8 cellular contexts compared by ENCODE assay signal in the genomic region with DNA sequence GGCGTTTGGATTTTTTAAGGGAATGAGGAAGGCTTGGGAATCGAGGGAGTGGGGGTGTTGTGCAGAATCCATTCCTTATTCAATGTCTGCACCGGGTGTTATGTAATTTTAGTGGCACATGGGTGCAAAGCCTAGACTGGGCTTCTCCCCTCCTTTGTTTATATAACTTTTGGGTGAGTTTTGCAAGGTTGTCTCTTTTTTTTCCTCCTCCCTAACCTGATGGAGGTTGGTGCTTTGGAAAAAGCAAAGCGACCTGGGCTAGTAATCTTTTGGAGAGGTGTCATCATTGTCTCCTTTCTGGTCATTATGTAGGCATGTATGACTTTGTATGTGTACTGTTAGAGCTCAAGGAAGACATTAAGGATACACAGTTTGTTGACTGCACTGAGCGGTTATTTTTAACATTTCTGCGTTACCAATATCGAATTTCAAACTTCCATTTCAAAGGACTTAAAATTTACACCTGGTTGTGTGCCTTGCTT. TPM values are rescaled to one million over a fixed set of nuclear protein-coding genes. Genes with fewer than 3 reads are reported as not detected.
DNase-seq lines count a peak whose midpoint lies in the region; ATAC-seq and TF ChIP-seq lines count a peak whose summit lies in the region.

No MANE protein-coding gene starts in this region.

- no peak overlapping the region for H3K4ac ChIP-seq in mesendoderm (ENCODE audit: low read depth, low read length)

- ATAC-seq in activated T-cell treated with anti-CD3 and anti-CD28 coated beads, Interleukin-2, amount 50 U/mL, for 4 hours = no peak

- DNase-seq in activated T-cell treated with anti-CD3 and anti-CD28 coated beads, Interleukin-2, amount 50 U/mL, for 4 hours = no peak
- no peak for DNase-seq in activated T-cell treated with anti-CD3 and anti-CD28 coated beads, Interleukin-2, amount 50 U/mL, for 48 hours
- DNase-seq in activated T-helper 1 cell treated with anti-CD3 and anti-CD28 coated beads, Interleukin-12 subunit alpha, Interleukin-12 subunit beta, Interleukin-2, Interleukin-4 antibody, amounts not matched to agents 30 ng/mL and 10 ng/mL and 1 ng/mL, durations not matched to agents 14 hours and 24 hours and 36 hours (ENCODE audit: low spot score) = no peak
- DNase-seq in inferior parietal cortex (ENCODE audit: extremely low spot score) = peak; percentile 58
- DNase-seq in mesendoderm = no peak
- no peak for DNase-seq in NCI-H748 (lab: John Stamatoyannopoulos, UW; ENCODE audit: unreplicated experiment)
- DNase-seq in GM20000 (ENCODE audit: low spot score) = no peak

- no peak overlapping the region for H3K18ac ChIP-seq in mesendoderm (ENCODE audit: low read length)

- H3K9me3 ChIP-seq in subcutaneous abdominal adipose tissue (ENCODE audit: control insufficient read depth in 5 of 5, low read length in 5 of 5) = no peaks in the 10 kb centered on the region

- no peak overlapping the region for H4K5ac ChIP-seq in mesendoderm (ENCODE audit: low read length)

- H3K27me3 ChIP-seq in subcutaneous abdominal adipose tissue (ENCODE audit: control insufficient read depth in 5 of 5, insufficient read depth in 4 of 5, low read length in 5 of 5) = no peaks in the 10 kb centered on the region
- H3K27me3 ChIP-seq in mesendoderm (ENCODE audit: insufficient read depth, low read length, poor library complexity) = peaks cover 14% of the 10 kb centered on the region

- intact Hi-C loops in activated T-helper 1 cell treated with anti-CD3 and anti-CD28 coated beads, Interleukin-12 subunit alpha, Interleukin-12 subunit beta, Interleukin-2, Interleukin-4 antibody, amounts not matched to agents 30 ng/mL and 10 ng/mL and 1 ng/mL, durations not matched to agents 14 hours and 24 hours and 36 hours (cut with micrococcal nuclease) = loop anchor here (1.0 to 10.0 kb wide), 5 partner anchors 141 to 1746 kb away; a partner anchor contains a TSS

- H3K9me3 Mint-ChIP-seq in activated T-cell treated with anti-CD3 and anti-CD28 coated beads, Interleukin-2, amount 50 U/mL, for 4 hours = no peaks in the 10 kb centered on the region
- no peaks in the 10 kb centered on the region for H3K9me3 Mint-ChIP-seq in activated T-helper 1 cell treated with anti-CD3 and anti-CD28 coated beads, Interleukin-12 subunit alpha, Interleukin-12 subunit beta, Interleukin-2, Interleukin-4 antibody, amounts not matched to agents 30 ng/mL and 10 ng/mL and 1 ng/mL, durations not matched to agents 14 hours and 24 hours and 36 hours

- peaks cover 2% of the 10 kb centered on the region for H3K36me3 Mint-ChIP-seq in activated T-cell treated with anti-CD3 and anti-CD28 coated beads, Interleukin-2, amount 50 U/mL, for 4 hours (ENCODE audit: insufficient read depth)
- H3K36me3 Mint-ChIP-seq in activated T-helper 1 cell treated with anti-CD3 and anti-CD28 coated beads, Interleukin-12 subunit alpha, Interleukin-12 subunit beta, Interleukin-2, Interleukin-4 antibody, amounts not matched to agents 30 ng/mL and 10 ng/mL and 1 ng/mL, durations not matched to agents 14 hours and 24 hours and 36 hours (ENCODE audit: low read depth) = peaks cover 3% of the 10 kb centered on the region

- H3K36me3 ChIP-seq in subcutaneous abdominal adipose tissue (ENCODE audit: control insufficient read depth in 5 of 5, insufficient read depth in 5 of 5, low read length in 5 of 5) (peaks cover 0 to 4% (median 0%) of the 10 kb centered on the region in 5 donors), mesendoderm (ENCODE audit: control insufficient read depth, insufficient read depth, low read length) (no peaks in the 10 kb centered on the region)

- H3K4me3 Mint-ChIP-seq in activated T-cell treated with anti-CD3 and anti-CD28 coated beads, Interleukin-2, amount 50 U/mL, for 4 hours = peak overlapping the region; percentile 99
- H3K4me3 Mint-ChIP-seq in activated T-helper 1 cell treated with anti-CD3 and anti-CD28 coated beads, Interleukin-12 subunit alpha, Interleukin-12 subunit beta, Interleukin-2, Interleukin-4 antibody, amounts not matched to agents 30 ng/mL and 10 ng/mL and 1 ng/mL, durations not matched to agents 14 hours and 24 hours and 36 hours = peak overlapping the region; percentile 99

- peaks cover 58% of the 10 kb centered on the region for H3K4me1 Mint-ChIP-seq in activated T-cell treated with anti-CD3 and anti-CD28 coated beads, Interleukin-2, amount 50 U/mL, for 4 hours (ENCODE audit: low read depth)
- H3K4me1 Mint-ChIP-seq in activated T-helper 1 cell treated with anti-CD3 and anti-CD28 coated beads, Interleukin-12 subunit alpha, Interleukin-12 subunit beta, Interleukin-2, Interleukin-4 antibody, amounts not matched to agents 30 ng/mL and 10 ng/mL and 1 ng/mL, durations not matched to agents 14 hours and 24 hours and 36 hours (ENCODE audit: low read depth) = peaks cover 64% of the 10 kb centered on the region

- H3K79me2 ChIP-seq in mesendoderm (ENCODE audit: control insufficient read depth, insufficient read depth, low read length) = no peaks in the 10 kb centered on the region

- no peak overlapping the region for H2AK5ac ChIP-seq in mesendoderm (ENCODE audit: low read length)

- no peak overlapping the region for H3K4me2 ChIP-seq in mesendoderm (ENCODE audit: low read length)

- H3K4me3 ChIP-seq in subcutaneous abdominal adipose tissue (ENCODE audit: low read depth in 1 of 5, low read length in 5 of 5) (peak overlapping the region; percentile 93 to 96 (median 96)), mesendoderm (ENCODE audit: low read length) (no peak overlapping the region)

- H3K4me1 ChIP-seq in subcutaneous abdominal adipose tissue (ENCODE audit: control insufficient read depth in 5 of 5, insufficient read depth in 5 of 5, low read length in 5 of 5) = peaks cover 0 to 65% (median 56%) of the 10 kb centered on the region in 5 donors
- H3K4me1 ChIP-seq in mesendoderm (ENCODE audit: control insufficient read depth, low read depth, low read length) = peaks cover 2% of the 10 kb centered on the region

- WGBS in mesendoderm (ENCODE audit: extremely low coverage, insufficient coverage, low lambda C conversion rate) = no CpG with 5 or more reads among the region's 7 CpGs

- H3K23ac ChIP-seq in mesendoderm (ENCODE audit: low read length) = no peak overlapping the region

- no peak overlapping the region for H3K56ac ChIP-seq in mesendoderm (ENCODE audit: low read length)

- peak overlapping the region; percentile 66 to 95 (median 87) for H3K9ac ChIP-seq in subcutaneous abdominal adipose tissue (ENCODE audit: low read length in 5 of 5)
- no peak overlapping the region for H3K9ac ChIP-seq in mesendoderm (ENCODE audit: low read length)

- peak overlapping the region; percentile 97 for H3K27ac ChIP-seq in subcutaneous abdominal adipose tissue (ENCODE audit: low read depth, low read length)
- H3K27ac ChIP-seq in mesendoderm (ENCODE audit: low read depth, low read length) = no peak overlapping the region

- no peak overlapping the region for H2BK120ac ChIP-seq in mesendoderm (ENCODE audit: low read depth, low read length)

- peak overlapping the region; percentile 99 for H3K27ac Mint-ChIP-seq in activated T-helper 1 cell treated with anti-CD3 and anti-CD28 coated beads, Interleukin-12 subunit alpha, Interleukin-12 subunit beta, Interleukin-2, Interleukin-4 antibody, amounts not matched to agents 30 ng/mL and 10 ng/mL and 1 ng/mL, durations not matched to agents 14 hours and 24 hours and 36 hours

- no peak for TF ChIP-seq CTCF in GM20000 (IDR thresholded peaks at IDR 0.05; ENCODE audit: extremely low read depth, missing control alignments)

- no peaks in the 10 kb centered on the region for H3K27me3 Mint-ChIP-seq in activated T-cell treated with anti-CD3 and anti-CD28 coated beads, Interleukin-2, amount 50 U/mL, for 4 hours (ENCODE audit: low read depth)
- no peaks in the 10 kb centered on the region for H3K27me3 Mint-ChIP-seq in activated T-helper 1 cell treated with anti-CD3 and anti-CD28 coated beads, Interleukin-12 subunit alpha, Interleukin-12 subunit beta, Interleukin-2, Interleukin-4 antibody, amounts not matched to agents 30 ng/mL and 10 ng/mL and 1 ng/mL, durations not matched to agents 14 hours and 24 hours and 36 hours (ENCODE audit: insufficient read depth)

- no peaks in the 10 kb centered on the region for H3K79me1 ChIP-seq in mesendoderm (ENCODE audit: low read length)

- H2BK15ac ChIP-seq in mesendoderm (replicated peaks; ENCODE audit: low read depth) = no peak overlapping the region

- no peak overlapping the region for H2BK5ac ChIP-seq in mesendoderm (ENCODE audit: low read length)

- no peak overlapping the region for H4K8ac ChIP-seq in mesendoderm (ENCODE audit: low read depth, low read length)

RNA-seq across cellular contexts. Expression of a gene that starts 3.1 kb away (rescaled TPM):
- total RNA-seq in activated T-cell treated with anti-CD3 and anti-CD28 coated beads, Interleukin-2, amount 50 U/mL, for 4 hours = 100 to 1,000 TPM in 1 of 3 donors, 10 to 100 TPM in 2; 65.4 to 120 (median 93.5) TPM
- 105 and 108 TPM in 2 replicates for total RNA-seq in activated T-helper 1 cell treated with anti-CD3 and anti-CD28 coated beads, Interleukin-12 subunit alpha, Interleukin-12 subunit beta, Interleukin-2, Interleukin-4 antibody, amounts not matched to agents 30 ng/mL and 10 ng/mL and 1 ng/mL, durations not matched to agents 14 hours and 24 hours and 36 hours
- 4.8 TPM for polyA plus RNA-seq in mesendoderm (2013, experiment 1 of 2)
- polyA plus RNA-seq in mesendoderm (2013, experiment 2 of 2) = 5.1 TPM
